In genomic region chr16:88924834-88925539, GRCh38 we compare ENCODE assay signal across 1 cellular context.
TF ChIP-seq lines count a peak whose summit lies in the region.

No MANE protein-coding gene starts in this region.

TF ChIP-seq in HepG2, 621 proteins besides CTCF, POLR2A, EP300 and RAD21 (continued from another document):
- peak; percentile 47; the same call in 1 of the 2 replicates for TF ChIP-seq HNF1B (CRISPR knock-in tag; IDR thresholded peaks at IDR 0.05)
